15 cellular contexts compared by ENCODE assay signal in genomic region chr7:107631588-107631987, GRCh38. TPM values are rescaled to one million over a fixed set of nuclear protein-coding genes. Genes with fewer than 3 reads are reported as not detected.
DNase-seq lines count a peak whose midpoint lies in the region; ATAC-seq, FAIRE-seq and TF ChIP-seq lines count a peak whose summit lies in the region.
"Had no signal": no experiment of that assay in that cellular context is flagged by ENCODE, and none has a peak within 500 bp of the region (broad histone marks: within the 10 kb centered on the region; RNA-seq: fewer than 3 reads in every experiment).

No MANE protein-coding gene starts in this region.

- H3K79me2 ChIP-seq in SK-N-SH (ENCODE audit: insufficient read depth) (no peaks in the 10 kb centered on the region), HCT116 (ENCODE audit: insufficient read depth, low read length) (no peaks in the 10 kb centered on the region), K562 (ENCODE audit: control insufficient read depth, insufficient read depth, low read length) (no peaks in the 10 kb centered on the region)

- no peaks in the 10 kb centered on the region for H3K9me2 ChIP-seq in SK-N-SH
- H3K9me2 ChIP-seq in HCT116 (ENCODE audit: insufficient read depth) = no peaks in the 10 kb centered on the region

- H3K27ac ChIP-seq in SK-N-SH (ENCODE audit: low read depth in 2 of 2, low read length in 1 of 2) (no peak overlapping the region), HCT116 (ENCODE audit: low read depth, low read length) (no peak overlapping the region), K562 (ENCODE audit: extremely low read depth, low read depth, low read length) (no peak overlapping the region)

- no peak overlapping the region for H3K4me3 ChIP-seq in SK-N-SH (ENCODE audit: low read depth in 2 of 2, low read length in 1 of 2)
- H3K4me3 ChIP-seq in BE2C (ENCODE audit: low read depth, low read length) = no peak overlapping the region
- H3K4me3 ChIP-seq in HCT116 (replicated peaks in 1 of 2; ENCODE audit: low read depth in 1 of 2, low read length in 2 of 2) = no peak overlapping the region
- no peak overlapping the region for H3K4me3 ChIP-seq in K562
- H3K4me3 ChIP-seq: GM12878 had no signal

- TF ChIP-seq RAD21 in SK-N-SH (IDR thresholded peaks at IDR 0.05; ENCODE audit: low read length) = no peak
- no peak for TF ChIP-seq RAD21 in HCT116 (IDR thresholded peaks at IDR 0.05; ENCODE audit: low read depth)
- TF ChIP-seq RAD21 in K562 (CRISPR knock-in tag; conservative IDR thresholded peaks at IDR 0.05 in 1 of 2, IDR thresholded peaks at IDR 0.05 in 1 of 2) = no peak

- no peak for TF ChIP-seq EP300 in SK-N-SH (IDR thresholded peaks at IDR 0.05; ENCODE audit: borderline replicate concordance in 1 of 2, low read depth in 1 of 2, low read length in 1 of 2)
- TF ChIP-seq EP300 in K562 (IDR thresholded peaks at IDR 0.05; ENCODE audit: low read length) = no peak

- H2AFZ ChIP-seq in SK-N-SH (ENCODE audit: low read depth) = no peak overlapping the region
- H2AFZ ChIP-seq in HCT116 (ENCODE audit: low read depth, low read length, poor library complexity, severe bottlenecking) = no peak overlapping the region
- no peak overlapping the region for H2AFZ ChIP-seq in K562 (ENCODE audit: low read depth, low read length)

- in situ Hi-C loops in K562 (cut with MboI) = no loop called here

- BruUV-seq in HCT116 (replicated peaks; lab: Mats Ljungman, UMichigan) (no TSS peak), K562 (replicated peaks; lab: Mats Ljungman, UMichigan) (no TSS peak)

- H3K9me3 ChIP-seq in SK-N-SH (no peaks in the 10 kb centered on the region), BE2C (no peaks in the 10 kb centered on the region), HCT116 (ENCODE audit: control insufficient read depth in 1 of 2, insufficient read depth in 1 of 2, low read depth in 1 of 2, low read length in 2 of 2) (no peaks in the 10 kb centered on the region), K562 (replicated peaks; ENCODE audit: control insufficient read depth, insufficient read depth, low read depth, low read length) (no peaks in the 10 kb centered on the region)

- no peak overlapping the region for H3K9ac ChIP-seq in SK-N-SH
- no peak overlapping the region for H3K9ac ChIP-seq in HCT116 (ENCODE audit: low read length)
- no peak overlapping the region for H3K9ac ChIP-seq in K562 (ENCODE audit: insufficient read depth in 1 of 2, low read depth in 2 of 2, low read length in 2 of 2)

- H3F3A ChIP-seq in SK-N-SH (replicated peaks; ENCODE audit: insufficient read depth) = no peaks in the 10 kb centered on the region

- 72% methylated on average over 3 of the region's 4 CpGs for WGBS in SK-N-SH (ENCODE audit: low lambda C conversion rate)
- 44% methylated on average over 4 of the region's 4 CpGs for WGBS in K562 (ENCODE audit: insufficient coverage, low coverage, missing lambda C conversion rate)

- CTCF ChIA-PET in SK-N-SH (lab: Yijun Ruan, JAX) (interaction anchor here (0.6 to 1.8 kb wide), 2 partner anchors 14 to 72 kb away, joined by 3 to 7 read pairs; no protein-coding TSS in a partner anchor), HCT116 (lab: Charles Lee) (no interaction called here), K562 (lab: Yijun Ruan, JAX; ENCODE audit: low intra/inter-chr PET ratio) (no interaction called here)

- intact Hi-C loops in HCT116 (cut with micrococcal nuclease) (no loop called here), K562 (cut with micrococcal nuclease) (no loop called here)

- no peak for TF ChIP-seq CTCF in SK-N-SH (IDR thresholded peaks at IDR 0.05)
- no peak for TF ChIP-seq CTCF in BE2C (IDR thresholded peaks at IDR 0.05; ENCODE audit: low read depth, low read length)
- no peak for TF ChIP-seq CTCF in HCT116 (IDR thresholded peaks at IDR 0.05 in 2 of 3, conservative IDR thresholded peaks at IDR 0.05 in 1 of 3; ENCODE audit: borderline replicate concordance in 1 of 3, insufficient read depth in 1 of 3, low read depth in 2 of 3, low read length in 2 of 3)
- no peak for TF ChIP-seq CTCF in K562 (IDR thresholded peaks at IDR 0.05 in 2 of 3, conservative IDR thresholded peaks at IDR 0.05 in 1 of 3; ENCODE audit: insufficient read depth in 2 of 3, low read depth in 1 of 3, low read length in 3 of 3)

- H3K4me1 ChIP-seq in SK-N-SH (ENCODE audit: control insufficient read depth in 1 of 2, insufficient read depth in 2 of 2, low read depth in 1 of 2, low read length in 1 of 2) (peaks cover 0 to 5% of the 10 kb centered on the region in 2 experiments; a peak in 1 of 4 replicates), BE2C (no peaks in the 10 kb centered on the region), HCT116 (ENCODE audit: control insufficient read depth in 1 of 2, insufficient read depth in 2 of 2, low read length in 2 of 2) (no peaks in the 10 kb centered on the region), K562 (replicated peaks in 1 of 2; ENCODE audit: control insufficient read depth in 2 of 2, insufficient read depth in 2 of 2, low read length in 2 of 2) (no peaks in the 10 kb centered on the region)

- H4K20me1 ChIP-seq in SK-N-SH (ENCODE audit: insufficient read depth) (no peaks in the 10 kb centered on the region), HCT116 (ENCODE audit: insufficient read depth) (no peaks in the 10 kb centered on the region), K562 (replicated peaks; ENCODE audit: control insufficient read depth, insufficient read depth, low read length) (no peaks in the 10 kb centered on the region)

- H3K27me3 ChIP-seq in SK-N-SH (ENCODE audit: insufficient read depth) (no peaks in the 10 kb centered on the region), BE2C (no peaks in the 10 kb centered on the region), HCT116 (ENCODE audit: insufficient read depth, low read length) (no peaks in the 10 kb centered on the region), K562 (ENCODE audit: control insufficient read depth in 2 of 2, insufficient read depth in 2 of 2, low read length in 2 of 2) (no peaks in the 10 kb centered on the region)

- POLR2A ChIA-PET in SK-N-SH (lab: Yijun Ruan, JAX) = no interaction called here
- POLR2A ChIA-PET in HCT116 (lab: Charles Lee) = no interaction called here
- POLR2A ChIA-PET in K562 (lab: Yijun Ruan, JAX) = interaction anchor here (0.8 to 1.5 kb wide), 2 partner anchors 13 to 21 kb away, joined by 3 to 8 read pairs; no protein-coding TSS in a partner anchor

- RAD21 ChIA-PET in HCT116 (lab: Charles Lee; ENCODE audit: low non-redundant PET in 1 of 2, low total read pairs in 2 of 2, uncharacterized antibody in 2 of 2, unreplicated experiment in 2 of 2) = no interaction called here

- TF ChIP-seq POLR2A in HCT116 (IDR thresholded peaks at IDR 0.05; ENCODE audit: borderline replicate concordance, extremely low read depth, insufficient read depth, insufficient read length) (no peak), K562 (conservative IDR thresholded peaks at IDR 0.05) (no peak)

- peak; percentile 26; the same call in 1 of the 3 replicates for ATAC-seq in SK-N-SH treated with all-trans-retinoic acid at 6 μM for 48 hours
- ATAC-seq in HCT116 = peak; percentile 44; the same call in 1 of the 2 replicates
- peak; percentile 22; the same call in 2 of the 3 replicates for ATAC-seq in K562
- ATAC-seq: CD8-positive, alpha-beta T cell; GM12878 had no signal

- no peaks in the 10 kb centered on the region for H3K9me1 ChIP-seq in K562 (ENCODE audit: control insufficient read depth, insufficient read depth, low read length)

- DNase-seq in SK-N-SH (no peak), BE2C (peak; percentile 21), HCT116 (ENCODE audit: low read depth, low spot score) (no peak), K562 (ENCODE audit: extremely low read depth in 1 of 4, low spot score in 3 of 4) (no peak), medulla oblongata (ENCODE audit: extremely low spot score) (no peak), cerebellar cortex (ENCODE audit: low spot score) (no peak), cortex of kidney (lab: John Stamatoyannopoulos, UW) (no peak)
- DNase-seq: CD8-positive, alpha-beta T cell; COR-L47; DMS53; GOT3; H9 had no signal

- FAIRE-seq in K562 (lab: Jason Lieb, UNC) = no peak
- FAIRE-seq: D721Med, GM12878 had no signal

- H3K36me3 ChIP-seq in SK-N-SH (replicated peaks in 1 of 2; ENCODE audit: control insufficient read depth in 1 of 2, insufficient read depth in 2 of 2, low read length in 1 of 2) = no peaks in the 10 kb centered on the region
- no peaks in the 10 kb centered on the region for H3K36me3 ChIP-seq in BE2C
- H3K36me3 ChIP-seq in HCT116 (ENCODE audit: control insufficient read depth in 1 of 2, insufficient read depth in 2 of 2, low read length in 2 of 2) = no peaks in the 10 kb centered on the region
- no peaks in the 10 kb centered on the region for H3K36me3 ChIP-seq in K562 (ENCODE audit: control insufficient read depth, insufficient read depth, low read length)

- H3K4me2 ChIP-seq in SK-N-SH (no peak overlapping the region), HCT116 (ENCODE audit: low read length) (no peak overlapping the region), K562 (ENCODE audit: insufficient read depth, low read length) (no peak overlapping the region)

RNA-seq across cellular contexts. Expression of gene SLC26A4, which starts 29.0 kb away (rescaled TPM):
- polyA plus RNA-seq in SK-N-SH (2012; rRNA removed) (0.61 and 0.78 TPM in 2 replicates), K562 (2011; rRNA removed) (0.37 and 0.54 TPM in 2 replicates), K562 (2014; fragmentation: Illumina TruSeq; extraction: Trizol) (0.22 and 0.28 TPM in 2 replicates), K562 (2014; fragmentation: Nextera tagmentation; extraction: Ambion mirVana) (under 1 TPM; 0.10 to 0.18 TPM), K562 (2014; rRNA removed) (0.27 and 1.2 TPM in 2 replicates)
- polyA plus RNA-seq in SK-N-SH (2012; cell fraction: cytosol; rRNA removed) = 0.70 and 1.00 TPM in 2 replicates
- polyA plus RNA-seq in SK-N-SH (2012; cell fraction: nucleus; rRNA removed) = 0.39 and 0.49 TPM in 2 replicates
- not detected for polyA plus RNA-seq in BE2C (2012; ENCODE audit: insufficient read depth, insufficient read length, low read depth)
- total RNA-seq in HCT116 (2021; ENCODE audit: unreplicated experiment) (0.66 TPM), K562 (2014; rRNA removed) (0.09 and 0.29 TPM in 2 replicates), K562 (2014; rRNA removed; fragmentation: Illumina TruSeq; extraction: Trizol) (0.26 and 0.33 TPM in 2 replicates), K562 (2015; rRNA removed; fragmentation: Illumina TruSeq; extraction: Trizol) (0.11 and 0.43 TPM in 2 replicates), K562 (2021) (0.54 and 0.55 TPM in 2 replicates)
- polyA plus RNA-seq in HCT116 (2012) = 0.09 and 0.25 TPM in 2 replicates
- 0.23 and 1.2 TPM in 2 replicates for total RNA-seq in K562 (2011; cell fraction: chromatin; rRNA removed; ENCODE audit: low replicate concordance)
- total RNA-seq in K562 (2011; cell fraction: nucleolus; rRNA removed) = 0.26 and 0.33 TPM in 2 replicates
- total RNA-seq in K562 (2011; cell fraction: nucleoplasm; rRNA removed) = 0.22 and 0.92 TPM in 2 replicates
- polyA plus RNA-seq in K562 (2011; cell fraction: cytosol; rRNA removed) = 0.13 and 0.16 TPM in 2 replicates
- 0.24 and 0.28 TPM in 2 replicates for polyA plus RNA-seq in K562 (2011; cell fraction: nucleus; rRNA removed)
- polyA plus RNA-seq in K562 (2012) = 0.29 and 0.38 TPM in 2 replicates
- 0.81 and 0.96 TPM in 2 replicates for polyA minus RNA-seq in K562 (2011; rRNA and poly(A)+ RNA removed)
- polyA minus RNA-seq in K562 (2011; cell fraction: cytosol; rRNA and poly(A)+ RNA removed) = 1.3 TPM in 1 of 2 replicates, not detected in the other
- polyA minus RNA-seq in K562 (2011; cell fraction: nucleus; rRNA and poly(A)+ RNA removed) = 0.33 TPM in 1 of 2 replicates, not detected in the other

RNA-seq across cellular contexts. Expression of gene BCAP29, which starts 51.5 kb away (rescaled TPM):
- 29.2 and 46.2 TPM in 2 replicates for polyA plus RNA-seq in SK-N-SH (2012; rRNA removed)
- 57.5 and 62.3 TPM in 2 replicates for polyA plus RNA-seq in SK-N-SH (2012; cell fraction: cytosol; rRNA removed)
- 19.1 and 27.5 TPM in 2 replicates for polyA plus RNA-seq in SK-N-SH (2012; cell fraction: nucleus; rRNA removed)
- 22.2 TPM for polyA plus RNA-seq in BE2C (2012; ENCODE audit: insufficient read depth, insufficient read length, low read depth)
- 43.2 TPM for total RNA-seq in HCT116 (2021; ENCODE audit: unreplicated experiment)
- polyA plus RNA-seq in HCT116 (2012) = 12.0 and 19.9 TPM in 2 replicates
- 51.4 and 124 TPM in 2 replicates for total RNA-seq in K562 (2011; cell fraction: chromatin; rRNA removed; ENCODE audit: low replicate concordance)
- total RNA-seq in K562 (2011; cell fraction: nucleolus; rRNA removed) = 40.4 and 42.2 TPM in 2 replicates
- 91.8 and 107 TPM in 2 replicates for total RNA-seq in K562 (2011; cell fraction: nucleoplasm; rRNA removed)
- 57.5 and 64.5 TPM in 2 replicates for total RNA-seq in K562 (2014; rRNA removed)
- 113 and 136 TPM in 2 replicates for total RNA-seq in K562 (2014; rRNA removed; fragmentation: Illumina TruSeq; extraction: Trizol)
- 127 and 129 TPM in 2 replicates for total RNA-seq in K562 (2015; rRNA removed; fragmentation: Illumina TruSeq; extraction: Trizol)
- 78.7 and 89.6 TPM in 2 replicates for total RNA-seq in K562 (2021)
- polyA plus RNA-seq in K562 (2011; rRNA removed) = 47.0 and 91.8 TPM in 2 replicates
- polyA plus RNA-seq in K562 (2011; cell fraction: cytosol; rRNA removed) = 15.0 and 31.1 TPM in 2 replicates
- 26.8 and 31.0 TPM in 2 replicates for polyA plus RNA-seq in K562 (2011; cell fraction: nucleus; rRNA removed)
- 79.2 and 87.0 TPM in 2 replicates for polyA plus RNA-seq in K562 (2012)
- polyA plus RNA-seq in K562 (2014; fragmentation: Illumina TruSeq; extraction: Trizol) = 122 and 137 TPM in 2 replicates
- polyA plus RNA-seq in K562 (2014; fragmentation: Nextera tagmentation; extraction: Ambion mirVana) = 10 to 100 TPM; 63.4 to 64.4 TPM
- 77.0 and 79.7 TPM in 2 replicates for polyA plus RNA-seq in K562 (2014; rRNA removed)
- 68.8 and 75.1 TPM in 2 replicates for polyA minus RNA-seq in K562 (2011; rRNA and poly(A)+ RNA removed)
- polyA minus RNA-seq in K562 (2011; cell fraction: cytosol; rRNA and poly(A)+ RNA removed) = 16.3 and 35.2 TPM in 2 replicates
- polyA minus RNA-seq in K562 (2011; cell fraction: nucleus; rRNA and poly(A)+ RNA removed) = 50.6 and 69.1 TPM in 2 replicates
